ENCODE assay signal across 15 cellular contexts in genomic region chr3:7203969-7204847, GRCh38.
A peak's percentile ranks its signal among the peaks of the same experiment; 100 is the strongest.
DNase-seq lines count a peak whose midpoint lies in the region; ATAC-seq, FAIRE-seq and TF ChIP-seq lines count a peak whose summit lies in the region.
"Had no signal": no experiment of that assay in that cellular context is flagged by ENCODE, and none has a peak within 500 bp of the region (broad histone marks: within the 10 kb centered on the region; RNA-seq: fewer than 3 reads in every experiment).

No MANE protein-coding gene starts in this region.

- no peak overlapping the region for H3K4me3 Mint-ChIP-seq in T-helper 2 cell treated with Interferon-gamma antibody and Interleukin-4, amounts not matched to agents 5 μg/mL and 100 μg/mL, for 36 hours
- H3K4me3 Mint-ChIP-seq: type B pancreatic cell had no signal

- ATAC-seq in GM18861 (IDR thresholded peaks at IDR 0.05; ENCODE audit: unreplicated experiment): peak; percentile 40
- peak; percentile 34 for ATAC-seq in GM21447 (IDR thresholded peaks at IDR 0.05; ENCODE audit: unreplicated experiment)
- ATAC-seq in HG03064 (IDR thresholded peaks at IDR 0.05; ENCODE audit: low read depth, unreplicated experiment): peak; percentile 34
- peak; percentile 65 for ATAC-seq in GM12878
- ATAC-seq in GM18502 (IDR thresholded peaks at IDR 0.05; ENCODE audit: poor library complexity, unreplicated experiment): no peak
- ATAC-seq: right cardiac atrium had no signal

- no peak for TF ChIP-seq EP300 in GM12878 (IDR thresholded peaks at IDR 0.05; ENCODE audit: borderline replicate concordance in 1 of 2, control insufficient read depth in 1 of 2, low read depth in 2 of 2, low read length in 2 of 2)

- TF ChIP-seq RAD21 in GM12878 (IDR thresholded peaks at IDR 0.05; ENCODE audit: insufficient read depth, low read depth, low read length): no peak

- H3K9ac ChIP-seq in GM12878 (ENCODE audit: control insufficient read depth, insufficient read depth, low read length): no peak overlapping the region

- WGBS in GM12878 (ENCODE audit: insufficient coverage, insufficient replicate concordance, low lambda C conversion rate, missing lambda C conversion rate): 37% methylated on average over 5 of the region's 5 CpGs

- CTCF ChIA-PET in GM12878 (lab: Yijun Ruan, JAX): interaction anchor here (0.7 to 1.3 kb wide), 5 partner anchors 8 to 1036 kb away, joined by 3 to 4 read pairs (median 3); no protein-coding TSS in a partner anchor

- peaks cover 7% of the 10 kb centered on the region for H3K9me3 Mint-ChIP-seq in T-helper 2 cell treated with Interferon-gamma antibody and Interleukin-4, amounts not matched to agents 5 μg/mL and 100 μg/mL, for 36 hours
- H3K9me3 Mint-ChIP-seq: type B pancreatic cell had no signal

- in situ Hi-C loops in GM12878 (cut with MboI): no loop called here

- TF ChIP-seq POLR2A in GM12878 (IDR thresholded peaks at IDR 0.05; ENCODE audit: low read depth, low read length): no peak

- no peaks in the 10 kb centered on the region for H3K4me1 ChIP-seq in GM12878 (ENCODE audit: control insufficient read depth, insufficient read depth, low read length)

- no peak overlapping the region for H3K4me2 ChIP-seq in GM12878 (ENCODE audit: control insufficient read depth, insufficient read depth)
- H3K4me2 ChIP-seq: hepatocyte had no signal

- no peaks in the 10 kb centered on the region for H4K20me1 ChIP-seq in GM12878 (ENCODE audit: control insufficient read depth, insufficient read depth)

- POLR2A ChIA-PET in GM12878 (lab: Charles Lee): interaction anchor here (1.0 kb wide), 1 partner anchor 71 kb away, joined by 5 read pairs; no protein-coding TSS in a partner anchor

- H3K9me3 ChIP-seq in GM12878 (replicated peaks; ENCODE audit: control insufficient read depth, insufficient read depth, low read length): no peaks in the 10 kb centered on the region; the same call in 2 of the 3 replicates
- H3K9me3 ChIP-seq in MG63: no peaks in the 10 kb centered on the region

- H2AFZ ChIP-seq in GM12878 (ENCODE audit: control insufficient read depth, low read depth, low read length): no peak overlapping the region
- H2AFZ ChIP-seq: hepatocyte had no signal

- TF ChIP-seq CTCF in GM12878 (IDR thresholded peaks at IDR 0.05 in 2 of 3, conservative IDR thresholded peaks at IDR 0.05 in 1 of 3; ENCODE audit: control insufficient read depth in 2 of 3, extremely low read depth in 1 of 3, insufficient read depth in 1 of 3, low read depth in 3 of 3, low read length in 3 of 3): no peak

- intact Hi-C loops in GM12878 (cut with micrococcal nuclease; ENCODE audit: unreplicated experiment): no loop called here

- no peak overlapping the region for H3K4me3 ChIP-seq in GM12878
- H3K4me3 ChIP-seq in MG63: no peak overlapping the region
- H3K4me3 ChIP-seq: coronary artery, hepatocyte had no signal

- no TSS peak for BruUV-seq in GM12878 (replicated peaks; lab: Mats Ljungman, UMichigan)

- no peaks in the 10 kb centered on the region for H3K27me3 Mint-ChIP-seq in T-helper 2 cell treated with Interferon-gamma antibody and Interleukin-4, amounts not matched to agents 5 μg/mL and 100 μg/mL, for 36 hours (ENCODE audit: low read depth)
- H3K27me3 Mint-ChIP-seq: type B pancreatic cell had no signal

- H3K79me2 ChIP-seq in GM12878 (ENCODE audit: control insufficient read depth, insufficient read depth, low read length): no peaks in the 10 kb centered on the region
- H3K79me2 ChIP-seq: hepatocyte had no signal

- H3K36me3 ChIP-seq in GM12878 (ENCODE audit: control insufficient read depth in 2 of 2, insufficient read depth in 2 of 2, low read length in 1 of 2) (no peaks in the 10 kb centered on the region; a peak in 1 of 4 replicates), MG63 (no peaks in the 10 kb centered on the region)

- SMC1A ChIA-PET in GM12878 (lab: Charles Lee; ENCODE audit: uncharacterized antibody, unreplicated experiment): interaction anchor here (0.9 to 3.4 kb wide), 5 partner anchors 8 to 75 kb away, joined by 3 to 11 read pairs (median 4); no protein-coding TSS in a partner anchor

- DNase-seq in GM12878 (ENCODE audit: low read depth, low spot score) (no peak), MG63 (no peak), dedifferentiated amniotic fluid mesenchymal stem cell (ENCODE audit: extremely low spot score) (no peak)
- DNase-seq in T-helper 2 cell treated with Interferon-gamma antibody and Interleukin-4, amounts not matched to agents 5 μg/mL and 100 μg/mL, for 36 hours (ENCODE audit: low spot score): no peak
- DNase-seq: activated CD4-positive, alpha-beta T cell treated with anti-CD3 and anti-CD28 coated beads for 48 hours; NCI-H2081 treated with DMSO at 0.1 percent for 48 hours; right cardiac atrium; stimulated activated CD4-positive, alpha-beta T cell treated with anti-CD3 and anti-CD28 coated beads, Interleukin-4, amount 100 ng/mL, for 24 hours had no signal

- no peak overlapping the region for H3K27ac Mint-ChIP-seq in T-helper 2 cell treated with Interferon-gamma antibody and Interleukin-4, amounts not matched to agents 5 μg/mL and 100 μg/mL, for 36 hours
- H3K27ac Mint-ChIP-seq: type B pancreatic cell had no signal

- FAIRE-seq in GM12878 (lab: Jason Lieb, UNC): no peak

- H3K4me1 Mint-ChIP-seq in T-helper 2 cell treated with Interferon-gamma antibody and Interleukin-4, amounts not matched to agents 5 μg/mL and 100 μg/mL, for 36 hours (ENCODE audit: low read depth): no peaks in the 10 kb centered on the region

- H3K27me3 ChIP-seq in GM12878 (replicated peaks in 1 of 2; ENCODE audit: control insufficient read depth in 2 of 2, insufficient read depth in 2 of 2, low read length in 1 of 2) (no peaks in the 10 kb centered on the region), MG63 (no peaks in the 10 kb centered on the region)
- H3K27me3 ChIP-seq: hepatocyte had no signal

- RAD21 ChIA-PET in GM12878 (lab: Charles Lee; ENCODE audit: unreplicated experiment): interaction anchor here (0.5 to 3.0 kb wide), 5 partner anchors 36 to 86 kb away, joined by 3 to 11 read pairs (median 4); no protein-coding TSS in a partner anchor

- no peaks in the 10 kb centered on the region for H3K36me3 Mint-ChIP-seq in T-helper 2 cell treated with Interferon-gamma antibody and Interleukin-4, amounts not matched to agents 5 μg/mL and 100 μg/mL, for 36 hours (ENCODE audit: low read depth)
- H3K36me3 Mint-ChIP-seq: type B pancreatic cell had no signal

- no peak overlapping the region for H3K27ac ChIP-seq in GM12878 (ENCODE audit: control insufficient read depth, insufficient read depth)
- H3K27ac ChIP-seq: coronary artery, hepatocyte had no signal

TF ChIP-seq in GM12878, 131 proteins besides CTCF, POLR2A, EP300 and RAD21 (continues in another document):
- TF ChIP-seq RELB (IDR thresholded peaks at IDR 0.05; ENCODE audit: low read depth) (peak; percentile 31; the same call in 1 of the 2 replicates), MTA2 (IDR thresholded peaks at IDR 0.05; ENCODE audit: low read depth) (peak; percentile 62; the same call in 1 of the 2 replicates), ZNF24 (IDR thresholded peaks at IDR 0.05) (0 out of 2 replicates have a peak, but pooled peaks have one; percentile 3), MEF2B (IDR thresholded peaks at IDR 0.05; ENCODE audit: partially characterized antibody, poor library complexity, severe bottlenecking) (peak; percentile 45), POLR2AphosphoS2 (IDR thresholded peaks at IDR 0.05; ENCODE audit: low read depth, low read length) (no peak), IKZF2 (IDR thresholded peaks at IDR 0.05) (peak; percentile 62 to 64), GATAD2B (conservative IDR thresholded peaks at IDR 0.05; ENCODE audit: low read depth) (0 out of 2 replicates have a peak, but pooled peaks have one; percentile 38), DPF2 (IDR thresholded peaks at IDR 0.05) (peak; percentile 49; the same call in 1 of the 2 replicates), NFYA (IDR thresholded peaks at IDR 0.05; ENCODE audit: borderline replicate concordance, low read depth, low read length) (no peak), SMARCA5 (IDR thresholded peaks at IDR 0.05) (peak; percentile 58; the same call in 1 of the 2 replicates)
